Comparison of ENCODE assay signal across 27 cellular contexts in the genomic region with DNA sequence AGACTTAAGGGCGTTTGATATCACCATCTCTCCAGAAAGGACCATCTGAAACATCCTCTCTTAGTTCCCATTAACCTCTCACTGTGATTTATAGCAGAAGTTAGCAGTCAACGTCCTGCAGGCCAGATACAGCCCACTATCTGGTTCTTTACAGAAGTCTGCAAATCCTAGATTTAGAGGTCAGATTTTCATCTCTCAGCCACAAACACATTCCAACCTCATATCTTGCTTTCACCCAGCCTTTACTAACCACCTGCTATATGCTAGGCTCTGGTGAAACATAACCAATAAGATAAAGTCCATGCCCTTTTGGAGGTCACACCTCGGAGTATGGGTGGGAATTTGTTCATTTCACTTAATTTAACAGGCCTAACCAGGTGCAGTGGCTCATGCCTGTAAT.
"Had no signal": no experiment of that assay in that cellular context is flagged by ENCODE, and none has a peak within 500 bp of the region (broad histone marks: within the 10 kb centered on the region; RNA-seq: fewer than 3 reads in every experiment).

No MANE protein-coding gene starts in this region.

- H3K36me3 ChIP-seq: left lung, lower lobe of right lung, neural progenitor cell, neutrophil, right atrium auricular region, right lobe of liver, tibial nerve, uterus had no signal

- H2AFZ ChIP-seq: neural progenitor cell, parathyroid adenoma had no signal

- ATAC-seq: left cardiac atrium; left lung; lower lobe of right lung; natural killer cell; right lobe of liver; stimulated activated memory B cell treated with anti-CD40 and anti-IgM and Interleukin-4, amounts not matched to agents 10 μg/mL and 1 μg/mL and 100 μg/mL, for 72 hours; stimulated activated naive CD8-positive, alpha-beta T cell treated with anti-CD3 and anti-CD28 coated beads, Interleukin-15, amount 100 ng/mL, for 72 hours had no signal

- H3K9ac ChIP-seq: neural progenitor cell, parathyroid adenoma had no signal

- H3K79me2 ChIP-seq: parathyroid adenoma had no signal

- DNase-seq: hippocampal formation; kidney glomerular epithelial cell; left cardiac atrium; left lung; lower lobe of right lung; mammary epithelial cell; mesenchymal stem cell; natural killer cell; nephron progenitor cell; occipital lobe; right lobe of liver; stimulated activated CD4-positive, alpha-beta T cell treated with anti-CD3 and anti-CD28 coated beads, Interleukin-1b, Interleukin-23, amount 100 ng/mL, for 48 hours; stimulated activated CD4-positive, alpha-beta T cell treated with anti-CD3 and anti-CD28 coated beads, Interleukin-2, amount 100 ng/mL, for 48 hours; stimulated activated CD4-positive, alpha-beta T cell treated with anti-CD3 and anti-CD28 coated beads, Interleukin-4, amount 100 ng/mL, for 4 hours; stimulated activated CD8-positive, alpha-beta memory T cell treated with anti-CD3 and anti-CD28 coated beads, Interleukin-4, amount 100 ng/mL, for 48 hours; stimulated activated naive CD4-positive, alpha-beta T cell treated with Interleukin-2 at 50 U/mL for 16 hours; stimulated activated naive CD8-positive, alpha-beta T cell treated with anti-CD3 and anti-CD28 coated beads, Interleukin-15, amount 100 ng/mL, for 72 hours; substantia nigra; uterus had no signal

- H3K4me2 ChIP-seq: neural progenitor cell, smooth muscle cell had no signal

- H3K4me3 ChIP-seq: left lung, lower lobe of right lung, neural progenitor cell, right atrium auricular region, right lobe of liver, smooth muscle cell, tibial nerve, uterus had no signal

- H3K4me1 ChIP-seq: left lung, lower lobe of right lung, neural progenitor cell, parathyroid adenoma, right atrium auricular region, right lobe of liver, tibial nerve, uterus had no signal

- H3K27me3 ChIP-seq: left lung, neural progenitor cell, neutrophil, right atrium auricular region, right lobe of liver, tibial nerve, uterus had no signal

- H3K27ac ChIP-seq: left lung, lower lobe of right lung, neural progenitor cell, neutrophil, parathyroid adenoma, right atrium auricular region, right lobe of liver, tibial nerve, uterus had no signal

- FAIRE-seq: keratinocyte had no signal

- H3K9me3 ChIP-seq: lower lobe of right lung, neutrophil, right lobe of liver, uterus had no signal
